ENCODE assay signal across 20 cellular contexts in genomic region chr3:46831316-46831715, GRCh38. TPM values are rescaled to one million over a fixed set of nuclear protein-coding genes. Genes with fewer than 3 reads are reported as not detected.
DNase-seq lines count a peak whose midpoint lies in the region; ATAC-seq and TF ChIP-seq lines count a peak whose summit lies in the region.
"Had no signal": no experiment of that assay in that cellular context is flagged by ENCODE, and none has a peak within 500 bp of the region (broad histone marks: within the 10 kb centered on the region; RNA-seq: fewer than 3 reads in every experiment).

No MANE protein-coding gene starts in this region.

- H3K79me2 ChIP-seq in osteoblast (ENCODE audit: insufficient read depth, low read length) = no peaks in the 10 kb centered on the region

- no peak overlapping the region for H3K4me3 ChIP-seq in cardiac muscle cell
- no peak overlapping the region for H3K4me3 ChIP-seq in right atrium auricular region
- no peak overlapping the region for H3K4me3 ChIP-seq in osteoblast (ENCODE audit: insufficient read depth, low read length)

- H3K27me3 ChIP-seq in cardiac muscle cell (no peaks in the 10 kb centered on the region), right atrium auricular region (no peaks in the 10 kb centered on the region), osteoblast (ENCODE audit: insufficient read depth, low read length) (no peaks in the 10 kb centered on the region)
- H3K27me3 ChIP-seq: BE2C had no signal

- no peak for DNase-seq in cardiac muscle cell (ENCODE audit: low read depth in 1 of 2, low spot score in 1 of 2)
- DNase-seq in right atrium auricular region (ENCODE audit: low spot score) = no peak
- peak; percentile 3 for DNase-seq in foreskin melanocyte
- DNase-seq in osteoblast (ENCODE audit: insufficient read length, low spot score, missing footprints) = peak; percentile 25
- DNase-seq in stimulated activated naive CD4-positive, alpha-beta T cell treated with Interleukin-2 at 50 U/mL for 16 hours (lab: John Stamatoyannopoulos, UW) = no peak
- DNase-seq: ACHN; BE2C; CD4-positive, alpha-beta memory T cell; DMS153; DMS79; GDM1; GOT3; H7; HFFc6 had no signal

- ATAC-seq in GM19351 (IDR thresholded peaks at IDR 0.05; ENCODE audit: unreplicated experiment) = no peak
- ATAC-seq: HCT116 had no signal

- H3K9me3 ChIP-seq in cardiac muscle cell (ENCODE audit: low read depth) (no peaks in the 10 kb centered on the region), right atrium auricular region (no peaks in the 10 kb centered on the region), osteoblast (ENCODE audit: low read depth, low read length) (no peaks in the 10 kb centered on the region)
- H3K9me3 ChIP-seq: BE2C had no signal

- H3K27ac ChIP-seq in cardiac muscle cell = peak overlapping the region; percentile 43
- no peak overlapping the region for H3K27ac ChIP-seq in right atrium auricular region
- H3K27ac ChIP-seq in osteoblast (ENCODE audit: low read depth, low read length) = no peak overlapping the region
- H3K27ac ChIP-seq: C4-2B, HL-60 had no signal

- H3K36me3 ChIP-seq in cardiac muscle cell (peaks cover 81% of the 10 kb centered on the region), right atrium auricular region (no peaks in the 10 kb centered on the region), osteoblast (ENCODE audit: insufficient read depth, low read length) (no peaks in the 10 kb centered on the region)
- H3K36me3 ChIP-seq: BE2C had no signal

- no peak overlapping the region for H3K4me2 ChIP-seq in osteoblast (ENCODE audit: insufficient read depth, low read length)

- H3K4me1 ChIP-seq in cardiac muscle cell (ENCODE audit: low read depth) (no peaks in the 10 kb centered on the region), right atrium auricular region (no peaks in the 10 kb centered on the region), osteoblast (ENCODE audit: insufficient read depth, low read length) (no peaks in the 10 kb centered on the region)
- H3K4me1 ChIP-seq: BE2C had no signal

- H4K20me1 ChIP-seq in osteoblast (ENCODE audit: insufficient read depth, low read length) = no peaks in the 10 kb centered on the region

- TF ChIP-seq CTCF in cardiac muscle cell (IDR thresholded peaks at IDR 0.05; ENCODE audit: low read depth, low read length) (no peak), right atrium auricular region (IDR thresholded peaks at IDR 0.05) (no peak), osteoblast (IDR thresholded peaks at IDR 0.05; ENCODE audit: extremely low read depth, low read depth, low read length) (no peak)

- H2AFZ ChIP-seq in osteoblast (ENCODE audit: low read length) = no peak overlapping the region

RNA-seq across cellular contexts. Expression of gene MYL3, which starts 31.9 kb away (rescaled TPM):
- 2,390 and 3,091 TPM in 2 replicates for total RNA-seq in cardiac muscle cell
- 2,590 and 3,027 TPM in 2 replicates for polyA plus RNA-seq in cardiac muscle cell
- total RNA-seq in right atrium auricular region = 100 to 1,000 TPM; 208 to 223 TPM
- total RNA-seq in osteoblast = not detected in 2 replicates
- total RNA-seq: CD4-positive, alpha-beta memory T cell; Daoy; HT1080 had no signal
- polyA plus RNA-seq: CD4-positive, alpha-beta memory T cell had no signal

RNA-seq across cellular contexts. Expression of gene PTH1R, which starts 46.2 kb away (rescaled TPM):
- total RNA-seq in cardiac muscle cell (101 and 121 TPM in 2 replicates), right atrium auricular region (10 to 100 TPM in 1 of 2 donors, 1 to 10 TPM in 1; 7.2 to 10.1 TPM), osteoblast (0.29 and 0.36 TPM in 2 replicates)
- polyA plus RNA-seq in cardiac muscle cell = 112 and 164 TPM in 2 replicates
- total RNA-seq: CD4-positive, alpha-beta memory T cell; Daoy had no signal
- polyA plus RNA-seq: CD4-positive, alpha-beta memory T cell had no signal

Comparison
In these comparisons a context has a peak if more than half of its experiments do, and no peak if none do; other contexts are left out.
1. DNase-seq: peak in foreskin melanocyte (single experiment) and osteoblast (single experiment); none in cardiac muscle cell (0 of 2), right atrium auricular region (single experiment) and stimulated activated naive CD4-positive, alpha-beta T cell treated with Interleukin-2 at 50 U/mL for 16 hours (single experiment).
2. RNA of gene MYL3, which starts 31.9 kb away (total RNA-seq): 2,390 to 3,091 TPM in cardiac muscle cell and 208 to 223 TPM in right atrium auricular region; not detected in osteoblast; every median in the first group is over 100 times any median in the second.